39 cellular contexts compared by ENCODE assay signal in the genomic region with DNA sequence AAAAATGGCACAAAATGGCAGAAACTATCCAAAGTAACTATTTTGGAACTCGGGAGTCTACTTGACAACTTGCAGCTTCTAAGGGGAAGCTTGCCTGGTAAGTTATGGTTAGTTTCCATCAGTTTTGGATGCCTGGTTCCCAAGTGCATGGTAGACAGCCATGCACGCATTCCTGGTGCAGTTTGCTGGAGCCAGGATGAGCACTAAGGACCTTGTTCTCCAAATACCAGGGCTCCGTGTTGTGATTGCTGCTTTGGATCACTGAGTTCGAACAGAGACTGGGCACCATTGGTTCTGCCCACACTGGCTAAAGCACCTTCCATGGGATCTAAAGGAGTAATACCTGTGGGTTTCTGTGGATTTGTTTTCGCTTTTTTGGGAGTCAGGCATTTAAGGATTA.
"Had no signal": no experiment of that assay in that cellular context is flagged by ENCODE, and none has a peak within 500 bp of the region (broad histone marks: within the 10 kb centered on the region; RNA-seq: fewer than 3 reads in every experiment).

No MANE protein-coding gene starts in this region.

- H3K27ac ChIP-seq: ascending aorta, cardiac muscle cell, VCaP had no signal

- H3K9me3 Mint-ChIP-seq: activated CD4-positive, alpha-beta T cell treated with anti-CD3 and anti-CD28 coated beads, Interleukin-2, amount 10 ng/mL, durations not matched to agents 24 days and 14 days; activated T-helper 1 cell treated with anti-CD3 and anti-CD28 coated beads, Interleukin-12 subunit alpha, Interleukin-12 subunit beta, Interleukin-2, Interleukin-4 antibody, amounts not matched to agents 30 ng/mL and 10 ng/mL and 1 ng/mL, durations not matched to agents 14 hours and 24 hours and 36 hours; T-helper 2 cell treated with Interferon-gamma antibody and Interleukin-4, amounts not matched to agents 5 μg/mL and 100 μg/mL, for 36 hours had no signal

- H3K4me1 ChIP-seq: ascending aorta had no signal

- H3K27me3 ChIP-seq: ascending aorta, cardiac muscle cell had no signal

- H3K4me3 Mint-ChIP-seq: activated B cell treated with CpG ODN at 0.5 μM for 24 hours; activated CD4-positive, alpha-beta memory T cell treated with anti-CD3 and anti-CD28 coated beads for 36 hours; activated CD4-positive, alpha-beta T cell treated with anti-CD3 and anti-CD28 coated beads, Interleukin-2, amount 10 ng/mL, durations not matched to agents 24 days and 14 days; activated CD8-positive, alpha-beta T cell treated with anti-CD3 and anti-CD28 coated beads for 36 hours; activated naive CD4-positive, alpha-beta T cell treated with anti-CD3 and anti-CD28 coated beads for 36 hours; activated naive CD4-positive, alpha-beta T cell treated with anti-CD3 and anti-CD28 coated beads, Interleukin-2, amount 50 U/mL, for 24 hours; activated naive CD8-positive, alpha-beta T cell; activated naive CD8-positive, alpha-beta T cell treated with anti-CD3 and anti-CD28 coated beads, Interleukin-2, amount 10 ng/mL, durations not matched to agents 7 days and 5 days; activated naive CD8-positive, alpha-beta T cell treated with anti-CD3 and anti-CD28 coated beads, Interleukin-2, amount 50 U/mL, for 24 hours; activated T-cell treated with anti-CD3 and anti-CD28 coated beads, Interleukin-2, amount 50 U/mL, for 4 hours; activated T-cell treated with anti-CD3 and anti-CD28 coated beads, Interleukin-2, amount 50 U/mL, for 72 hours; activated T-helper 1 cell treated with anti-CD3 and anti-CD28 coated beads, Interleukin-12 subunit alpha, Interleukin-12 subunit beta, Interleukin-2, Interleukin-4 antibody, amounts not matched to agents 30 ng/mL and 10 ng/mL and 1 ng/mL, durations not matched to agents 14 hours and 24 hours and 36 hours; activated T-helper 17 cell treated with anti-CD3 and anti-CD28 coated beads, Interleukin-2, amount 50 U/mL, for 72 hours; brain; central memory CD8-positive, alpha-beta T cell; T-helper 1 cell treated with Interleukin-12 subunit alpha and Interleukin-12 subunit beta and Interleukin-4 antibody, amounts not matched to agents 30 μg/mL and 1 μg/mL, for 36 hours; T-helper 2 cell treated with Interferon-gamma antibody and Interleukin-4, amounts not matched to agents 5 μg/mL and 100 μg/mL, for 36 hours had no signal

- ATAC-seq: activated CD8-positive, alpha-beta T cell treated with anti-CD3 and anti-CD28 coated beads for 36 hours; activated naive CD8-positive, alpha-beta T cell treated with anti-CD3 and anti-CD28 coated beads, Interleukin-2, amount 50 U/mL, for 24 hours; activated T-cell treated with anti-CD3 and anti-CD28 coated beads, Interleukin-2, amount 50 U/mL, for 4 hours; activated T-cell treated with anti-CD3 and anti-CD28 coated beads, Interleukin-2, amount 50 U/mL, for 72 hours; activated T-helper 17 cell treated with anti-CD3 and anti-CD28 coated beads, Interleukin-2, amount 50 U/mL, for 72 hours had no signal

- FAIRE-seq: bronchial epithelial cell, TTC549 had no signal

- H3K4me1 Mint-ChIP-seq: activated B cell treated with CpG ODN at 0.5 μM for 24 hours; activated CD4-positive, alpha-beta T cell treated with anti-CD3 and anti-CD28 coated beads, Interleukin-2, amount 10 ng/mL, durations not matched to agents 24 days and 14 days; activated naive CD8-positive, alpha-beta T cell treated with anti-CD3 and anti-CD28 coated beads, Interleukin-2, amount 50 U/mL, for 24 hours; activated T-helper 17 cell treated with anti-CD3 and anti-CD28 coated beads, Interleukin-2, amount 50 U/mL, for 72 hours; central memory CD8-positive, alpha-beta T cell had no signal

- H3K27ac Mint-ChIP-seq: activated B cell treated with CpG ODN at 0.5 μM for 24 hours; activated CD4-positive, alpha-beta memory T cell treated with anti-CD3 and anti-CD28 coated beads for 36 hours; activated CD4-positive, alpha-beta T cell treated with anti-CD3 and anti-CD28 coated beads, Interleukin-2, amount 10 ng/mL, durations not matched to agents 24 days and 14 days; activated CD8-positive, alpha-beta T cell treated with anti-CD3 and anti-CD28 coated beads for 36 hours; activated naive CD4-positive, alpha-beta T cell treated with anti-CD3 and anti-CD28 coated beads for 36 hours; activated naive CD4-positive, alpha-beta T cell treated with anti-CD3 and anti-CD28 coated beads, Interleukin-2, amount 50 U/mL, for 24 hours; activated naive CD8-positive, alpha-beta T cell; activated naive CD8-positive, alpha-beta T cell treated with anti-CD3 and anti-CD28 coated beads, Interleukin-2, amount 10 ng/mL, durations not matched to agents 7 days and 5 days; activated naive CD8-positive, alpha-beta T cell treated with anti-CD3 and anti-CD28 coated beads, Interleukin-2, amount 50 U/mL, for 24 hours; activated T-helper 1 cell treated with anti-CD3 and anti-CD28 coated beads, Interleukin-12 subunit alpha, Interleukin-12 subunit beta, Interleukin-2, Interleukin-4 antibody, amounts not matched to agents 30 ng/mL and 10 ng/mL and 1 ng/mL, durations not matched to agents 14 hours and 24 hours and 36 hours; activated T-helper 17 cell treated with anti-CD3 and anti-CD28 coated beads, Interleukin-2, amount 50 U/mL, for 72 hours; brain; T-helper 1 cell treated with Interleukin-12 subunit alpha and Interleukin-12 subunit beta and Interleukin-4 antibody, amounts not matched to agents 30 μg/mL and 1 μg/mL, for 36 hours; T-helper 2 cell treated with Interferon-gamma antibody and Interleukin-4, amounts not matched to agents 5 μg/mL and 100 μg/mL, for 36 hours had no signal

- H3K27me3 Mint-ChIP-seq: activated B cell treated with CpG ODN at 0.5 μM for 24 hours; activated CD4-positive, alpha-beta memory T cell treated with anti-CD3 and anti-CD28 coated beads for 36 hours; activated CD8-positive, alpha-beta T cell treated with anti-CD3 and anti-CD28 coated beads for 36 hours; activated T-helper 17 cell treated with anti-CD3 and anti-CD28 coated beads, Interleukin-2, amount 50 U/mL, for 72 hours; central memory CD8-positive, alpha-beta T cell had no signal

- H3K4me3 ChIP-seq: ascending aorta, cardiac muscle cell had no signal

- DNase-seq: activated B cell treated with CpG ODN at 0.5 μM for 24 hours; activated CD4-positive, alpha-beta memory T cell treated with anti-CD3 and anti-CD28 coated beads for 36 hours; activated CD4-positive, alpha-beta T cell treated with anti-CD3 and anti-CD28 coated beads for 4 hours; activated CD4-positive, alpha-beta T cell treated with anti-CD3 and anti-CD28 coated beads, Interleukin-2, amount 10 ng/mL, durations not matched to agents 24 days and 14 days; activated CD4-positive, alpha-beta T cell treated with anti-CD3 and anti-CD28 coated beads, Interleukin-2, amount 50 U/mL, for 1 hour; activated CD4-positive, alpha-beta T cell treated with anti-CD3 and anti-CD28 coated beads, Interleukin-2, amount 50 U/mL, for 4 hours; activated CD4-positive, CD25-positive, alpha-beta regulatory T cell treated with anti-CD3 and anti-CD28 coated beads, Interleukin-2, amount 50 U/mL, for 72 hours; activated CD8-positive, alpha-beta memory T cell treated with anti-CD3 and anti-CD28 coated beads, Interleukin-2, amount 50 U/mL, for 4 hours; activated CD8-positive, alpha-beta T cell treated with anti-CD3 and anti-CD28 coated beads for 36 hours; activated effector memory CD4-positive, alpha-beta T cell treated with anti-CD3 and anti-CD28 coated beads, Interleukin-2, amount 50 U/mL, for 16 hours; activated gamma-delta T cell treated with Interleukin-2 at 50 U/mL for 16 hours; activated naive CD4-positive, alpha-beta T cell; activated naive CD4-positive, alpha-beta T cell treated with anti-CD3 and anti-CD28 coated beads for 36 hours; activated naive CD8-positive, alpha-beta T cell treated with anti-CD3 and anti-CD28 coated beads, Interleukin-2, amount 10 ng/mL, durations not matched to agents 7 days and 5 days; activated naive CD8-positive, alpha-beta T cell treated with anti-CD3 and anti-CD28 coated beads, Interleukin-2, amount 50 U/mL, for 24 hours; activated T-cell treated with anti-CD3 and anti-CD28 coated beads for 4 hours; activated T-cell treated with anti-CD3 and anti-CD28 coated beads, Interleukin-2, amount 50 U/mL, for 1 hour; activated T-cell treated with anti-CD3 and anti-CD28 coated beads, Interleukin-2, amount 50 U/mL, for 4 hours; activated T-cell treated with anti-CD3 and anti-CD28 coated beads, Interleukin-2, amount 50 U/mL, for 72 hours; amygdala; anterior cingulate cortex; caudate nucleus; cerebellar nuclear complex; T-helper 1 cell; T-helper 2 cell; T-helper 9 cell had no signal
